Comparison of ENCODE assay signal across 8 cellular contexts in the genomic region with DNA sequence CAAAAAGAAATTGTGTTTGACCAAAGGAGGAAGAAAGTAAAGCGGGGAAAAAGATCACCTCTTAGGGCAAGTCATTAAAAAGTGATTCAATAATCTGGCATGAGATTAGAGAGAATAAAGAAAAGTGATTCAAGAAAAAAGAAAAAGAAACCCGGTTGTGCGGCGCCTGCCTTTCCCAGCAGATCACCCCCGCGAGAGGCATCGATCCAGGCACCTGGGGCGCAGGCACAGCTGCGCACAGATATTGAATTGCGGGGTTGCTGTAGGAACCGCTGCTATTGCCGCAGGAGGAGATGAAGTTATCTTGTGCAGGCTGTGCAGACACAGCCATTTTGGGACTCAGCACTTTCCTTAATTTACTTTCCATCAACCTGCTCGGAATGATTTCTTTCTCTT.
DNase-seq lines count a peak whose midpoint lies in the region; ATAC-seq and TF ChIP-seq lines count a peak whose summit lies in the region.

No MANE protein-coding gene starts in this region.

- ATAC-seq in left lung, result peak; percentile 42
- ATAC-seq in stimulated activated naive CD8-positive, alpha-beta T cell treated with anti-CD3 and anti-CD28 coated beads, Interleukin-15, amount 100 ng/mL, for 72 hours, result peak; percentile 56
- no peak for ATAC-seq in GM21619 (IDR thresholded peaks at IDR 0.05; ENCODE audit: unreplicated experiment)
- ATAC-seq in HG02678 (IDR thresholded peaks at IDR 0.05; ENCODE audit: unreplicated experiment), result no peak

- dilution Hi-C loops in mammary epithelial cell (cut with HindIII; ENCODE audit: low sequenced_read_pairs), result loop anchor here (5.0 kb wide), 1 partner anchor 40 kb away; no protein-coding TSS in a partner anchor

- peak overlapping the region; percentile 62 for H3K9ac ChIP-seq in mammary epithelial cell (ENCODE audit: insufficient read depth, low read length)

- in situ Hi-C loops in mammary epithelial cell (cut with MboI; ENCODE audit: low sequenced_read_pairs in 2 of 2), result loop anchor here (5.0 to 10.0 kb wide), 2 partner anchors 185 to 188 kb away; partner anchors contain the start of gene PPP1CB (in 2 of the 2)

- peaks cover 33% of the 10 kb centered on the region for H3K4me1 ChIP-seq in mammary epithelial cell (ENCODE audit: insufficient read depth, low read length)
- peaks cover 0 to 14% of the 10 kb centered on the region in 2 donors for H3K4me1 ChIP-seq in left lung

- TF ChIP-seq CTCF in mammary epithelial cell (conservative IDR thresholded peaks at IDR 0.05 in 1 of 2, IDR thresholded peaks at IDR 0.05 in 1 of 2; ENCODE audit: extremely low read depth in 1 of 2, insufficient read depth in 1 of 2, low read depth in 1 of 2, low read length in 2 of 2) (no peak), left lung (IDR thresholded peaks at IDR 0.05) (peak in 1 of 2 donors; percentile 57)

- H3K4me3 Mint-ChIP-seq in activated naive CD4-positive, alpha-beta T cell treated with anti-CD3 and anti-CD28 coated beads for 36 hours, result peak overlapping the region; percentile 83
- peak overlapping the region; percentile 88 for H3K4me3 Mint-ChIP-seq in stimulated activated naive CD8-positive, alpha-beta T cell treated with anti-CD3 and anti-CD28 coated beads, Interleukin-15, amount 100 ng/mL, for 72 hours

- peak overlapping the region; percentile 71 for H3K27ac Mint-ChIP-seq in activated naive CD4-positive, alpha-beta T cell treated with anti-CD3 and anti-CD28 coated beads for 36 hours
- peak overlapping the region; percentile 57 to 63 for H3K27ac Mint-ChIP-seq in stimulated activated naive CD8-positive, alpha-beta T cell treated with anti-CD3 and anti-CD28 coated beads, Interleukin-15, amount 100 ng/mL, for 72 hours

- BruUV-seq in mammary epithelial cell (replicated peaks; lab: Mats Ljungman, UMichigan), result no TSS peak

- H3K9me3 ChIP-seq in mammary epithelial cell (replicated peaks; ENCODE audit: insufficient read depth, low read length) (peaks cover 8% of the 10 kb centered on the region), left lung (no peaks in the 10 kb centered on the region)

- H3K4me3 ChIP-seq in mammary epithelial cell (replicated peaks in 1 of 3; ENCODE audit: insufficient read depth in 1 of 3, low read depth in 2 of 3, low read length in 3 of 3), result peak overlapping the region; percentile 49 to 62 (median 55)
- peak overlapping the region; percentile 45 to 50 for H3K4me3 ChIP-seq in left lung

- peaks cover 6% of the 10 kb centered on the region for H3K9me3 Mint-ChIP-seq in activated naive CD4-positive, alpha-beta T cell treated with anti-CD3 and anti-CD28 coated beads for 36 hours
- no peaks in the 10 kb centered on the region for H3K9me3 Mint-ChIP-seq in stimulated activated naive CD8-positive, alpha-beta T cell treated with anti-CD3 and anti-CD28 coated beads, Interleukin-15, amount 100 ng/mL, for 72 hours

- CTCF ChIA-PET in activated naive CD4-positive, alpha-beta T cell treated with anti-CD3 and anti-CD28 coated beads for 36 hours (lab: Charles Lee), result interaction anchor here (0.6 to 3.1 kb wide), 20 partner anchors 9 to 444 kb away, joined by 3 to 21 read pairs (median 4); partner anchors contain the start of gene WDR43
- CTCF ChIA-PET in mammary epithelial cell (lab: Charles Lee; ENCODE audit: low non-redundant PET), result interaction anchor here (0.6 to 1.4 kb wide), 3 partner anchors 22 to 548 kb away, joined by 3 to 15 read pairs (median 6); no protein-coding TSS in a partner anchor

- H3K4me2 ChIP-seq in mammary epithelial cell (ENCODE audit: insufficient read depth, low read depth, low read length), result peak overlapping the region; percentile 82

- H3K27me3 Mint-ChIP-seq in activated naive CD4-positive, alpha-beta T cell treated with anti-CD3 and anti-CD28 coated beads for 36 hours (ENCODE audit: low read depth), result no peaks in the 10 kb centered on the region
- H3K27me3 Mint-ChIP-seq in stimulated activated naive CD8-positive, alpha-beta T cell treated with anti-CD3 and anti-CD28 coated beads, Interleukin-15, amount 100 ng/mL, for 72 hours, result peaks cover 13% of the 10 kb centered on the region

- DNase-seq in activated naive CD4-positive, alpha-beta T cell treated with anti-CD3 and anti-CD28 coated beads for 36 hours, result peak; percentile 51
- no peak for DNase-seq in activated naive CD4-positive, alpha-beta T cell treated with anti-CD3 and anti-CD28 coated beads, Interleukin-2, amount 50 U/mL, for 16 hours
- DNase-seq in NCI-H2227 treated with DMSO at 0.1 percent for 48 hours (lab: John Stamatoyannopoulos, UW) (peak; percentile 92), mammary epithelial cell (no peak), left lung (peak in 1 of 2 donors; percentile 34)
- peak in 1 of 2 donors; percentile 32 for DNase-seq in stimulated activated naive CD8-positive, alpha-beta T cell treated with anti-CD3 and anti-CD28 coated beads, Interleukin-15, amount 100 ng/mL, for 72 hours

- no peaks in the 10 kb centered on the region for H3K27me3 ChIP-seq in mammary epithelial cell (ENCODE audit: insufficient read depth, low read length)
- H3K27me3 ChIP-seq in left lung, result no peaks in the 10 kb centered on the region

- peaks cover 8% of the 10 kb centered on the region for H3K4me1 Mint-ChIP-seq in activated naive CD4-positive, alpha-beta T cell treated with anti-CD3 and anti-CD28 coated beads for 36 hours (ENCODE audit: low read depth)
- H3K4me1 Mint-ChIP-seq in stimulated activated naive CD8-positive, alpha-beta T cell treated with anti-CD3 and anti-CD28 coated beads, Interleukin-15, amount 100 ng/mL, for 72 hours, result peaks cover 9% of the 10 kb centered on the region

- peak overlapping the region; percentile 73 for H2AFZ ChIP-seq in mammary epithelial cell (ENCODE audit: low read depth, low read length)

- H3K36me3 Mint-ChIP-seq in activated naive CD4-positive, alpha-beta T cell treated with anti-CD3 and anti-CD28 coated beads for 36 hours (ENCODE audit: low read depth), result no peaks in the 10 kb centered on the region

- intact Hi-C loops in activated naive CD4-positive, alpha-beta T cell treated with anti-CD3 and anti-CD28 coated beads for 36 hours (cut with micrococcal nuclease), result loop anchor here (1.0 to 10.0 kb wide), 8 partner anchors 186 to 812 kb away; partner anchors contain the start of genes CLIP4 and SPDYA
- intact Hi-C loops in mammary epithelial cell (cut with micrococcal nuclease), result loop anchor here (1.0 to 5.0 kb wide), 2 partner anchors 27 to 235 kb away; no protein-coding TSS in a partner anchor
- intact Hi-C loops in left lung (cut with DNase I), result no loop called here

- H3K27ac ChIP-seq in mammary epithelial cell (ENCODE audit: insufficient read depth, low read depth, low read length), result peak overlapping the region; percentile 50
- H3K27ac ChIP-seq in left lung, result peak overlapping the region; percentile 33 to 45

- no peaks in the 10 kb centered on the region for H3K79me2 ChIP-seq in mammary epithelial cell (ENCODE audit: insufficient read depth, low read length)

- H3K36me3 ChIP-seq in mammary epithelial cell (ENCODE audit: insufficient read depth, low read length), result no peaks in the 10 kb centered on the region
- H3K36me3 ChIP-seq in left lung, result no peaks in the 10 kb centered on the region

- 6% methylated on average over 12 of the region's 13 CpGs for WGBS in mammary epithelial cell (ENCODE audit: low coverage, missing lambda C conversion rate)

- no peaks in the 10 kb centered on the region for H4K20me1 ChIP-seq in mammary epithelial cell (ENCODE audit: insufficient read depth, low read length)

Comparison
In these comparisons a context has a peak if more than half of its experiments do, and no peak if none do; other contexts are left out.
1. DNase-seq: peak in activated naive CD4-positive, alpha-beta T cell treated with anti-CD3 and anti-CD28 coated beads for 36 hours (single experiment) and NCI-H2227 treated with DMSO at 0.1 percent for 48 hours (single experiment); none in activated naive CD4-positive, alpha-beta T cell treated with anti-CD3 and anti-CD28 coated beads, Interleukin-2, amount 50 U/mL, for 16 hours (single experiment) and mammary epithelial cell (single experiment).
2. ATAC-seq: peak in left lung (single experiment) and stimulated activated naive CD8-positive, alpha-beta T cell treated with anti-CD3 and anti-CD28 coated beads, Interleukin-15, amount 100 ng/mL, for 72 hours (single experiment); none in GM21619 (single experiment) and HG02678 (single experiment).
3. intact Hi-C loops: an anchor here in activated naive CD4-positive, alpha-beta T cell treated with anti-CD3 and anti-CD28 coated beads for 36 hours (1.0 to 10.0 kb wide) and mammary epithelial cell (1.0 to 5.0 kb wide); none called in left lung.